ENCODE assay signal across 13 cellular contexts in the genomic region with DNA sequence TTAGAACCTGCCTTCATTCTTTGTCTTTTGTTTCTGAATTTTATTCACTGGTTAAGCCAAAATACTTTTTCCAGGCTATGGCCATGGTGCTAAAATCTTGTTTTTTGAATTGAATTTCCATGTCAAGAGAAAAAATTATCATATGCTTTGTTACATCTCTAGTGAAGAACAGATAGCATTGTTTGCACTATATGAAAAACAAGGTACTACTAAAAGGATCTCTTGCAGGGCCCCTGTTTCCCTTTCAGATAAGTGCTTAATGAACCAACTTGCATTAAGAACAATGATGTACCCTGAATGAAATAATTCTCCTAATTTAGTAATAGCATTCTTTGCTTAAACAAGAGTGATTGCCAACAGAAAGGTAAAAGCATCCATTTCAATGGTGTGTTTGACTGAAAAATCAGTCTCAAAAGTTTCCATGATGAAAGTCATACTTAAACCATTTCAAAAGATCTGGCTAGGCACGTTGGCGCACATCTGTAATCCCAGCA. TPM values are rescaled to one million over a fixed set of nuclear protein-coding genes. Genes with fewer than 3 reads are reported as not detected.
DNase-seq lines count a peak whose midpoint lies in the region; ATAC-seq and TF ChIP-seq lines count a peak whose summit lies in the region.
"Had no signal": no experiment of that assay in that cellular context is flagged by ENCODE, and none has a peak within 500 bp of the region (broad histone marks: within the 10 kb centered on the region; RNA-seq: fewer than 3 reads in every experiment).

No MANE protein-coding gene starts in this region.

- no peaks in the 10 kb centered on the region for H3K9me2 ChIP-seq in SK-N-SH

- H3K9ac ChIP-seq in SK-N-SH: no peak overlapping the region
- H3K9ac ChIP-seq in skeletal muscle satellite cell (ENCODE audit: low read depth, low read length): peak overlapping the region; percentile 72

- TF ChIP-seq EP300 in SK-N-SH (IDR thresholded peaks at IDR 0.05; ENCODE audit: borderline replicate concordance in 1 of 2, low read depth in 1 of 2, low read length in 1 of 2) (no peak), gastroesophageal sphincter (IDR thresholded peaks at IDR 0.05) (no peak), suprapubic skin (IDR thresholded peaks at IDR 0.05) (no peak)

- peaks cover 74% of the 10 kb centered on the region for H3K79me2 ChIP-seq in SK-N-SH (ENCODE audit: insufficient read depth)

- H3K4me3 ChIP-seq in SK-N-SH (ENCODE audit: low read depth in 2 of 2, low read length in 1 of 2): no peak overlapping the region
- H3K4me3 ChIP-seq in SJCRH30: no peak overlapping the region
- no peak overlapping the region for H3K4me3 ChIP-seq in gastroesophageal sphincter
- H3K4me3 ChIP-seq in skeletal muscle satellite cell (ENCODE audit: low read length): no peak overlapping the region
- H3K4me3 ChIP-seq in suprapubic skin: no peak overlapping the region
- H3K4me3 ChIP-seq: left lung had no signal

- no peak overlapping the region for H2AFZ ChIP-seq in SK-N-SH (ENCODE audit: low read depth)

- 100% methylated on average over 2 of the region's 2 CpGs for WGBS in SK-N-SH (ENCODE audit: low lambda C conversion rate)
- WGBS in gastroesophageal sphincter (ENCODE audit: low coverage in 1 of 2), 2 donors: 73 to 94% methylated on average over 2 of the region's 2 CpGs
- 96% methylated on average over 2 of the region's 2 CpGs for WGBS in suprapubic skin

- no peak for TF ChIP-seq CTCF in SK-N-SH (IDR thresholded peaks at IDR 0.05)
- TF ChIP-seq CTCF in gastroesophageal sphincter (IDR thresholded peaks at IDR 0.05): no peak
- TF ChIP-seq CTCF in suprapubic skin (IDR thresholded peaks at IDR 0.05): no peak

- H3K4me2 ChIP-seq in SK-N-SH: no peak overlapping the region
- no peak overlapping the region for H3K4me2 ChIP-seq in skeletal muscle satellite cell (ENCODE audit: low read length)

- H3F3A ChIP-seq in SK-N-SH (replicated peaks; ENCODE audit: insufficient read depth): peaks cover 64% of the 10 kb centered on the region

- H4K20me1 ChIP-seq in SK-N-SH (ENCODE audit: insufficient read depth): peaks cover 2% of the 10 kb centered on the region

- DNase-seq in SK-N-SH (no peak), SJCRH30 (no peak), suprapubic skin (ENCODE audit: low spot score in 2 of 2) (no peak), dermis blood vessel endothelial cell (no peak)
- DNase-seq: DMS79; left lung; NCI-H510A; stimulated activated CD8-positive, alpha-beta memory T cell treated with anti-CD3 and anti-CD28 coated beads, Interleukin-4, amount 100 ng/mL, for 48 hours had no signal

- H3K27me3 ChIP-seq in SK-N-SH (ENCODE audit: insufficient read depth) (no peaks in the 10 kb centered on the region), SJCRH30 (no peaks in the 10 kb centered on the region), gastroesophageal sphincter (no peaks in the 10 kb centered on the region), skeletal muscle satellite cell (ENCODE audit: control insufficient read depth, insufficient read depth, low read length) (no peaks in the 10 kb centered on the region), suprapubic skin (no peaks in the 10 kb centered on the region)
- H3K27me3 ChIP-seq: left lung had no signal

- H3K36me3 ChIP-seq in SK-N-SH (replicated peaks in 1 of 2; ENCODE audit: control insufficient read depth in 1 of 2, insufficient read depth in 2 of 2, low read length in 1 of 2): peaks cover 55 to 65% of the 10 kb centered on the region in 2 experiments
- H3K36me3 ChIP-seq in SJCRH30: peaks cover 54% of the 10 kb centered on the region
- peaks cover 7 to 60% of the 10 kb centered on the region in 2 donors for H3K36me3 ChIP-seq in gastroesophageal sphincter
- peaks cover 68% of the 10 kb centered on the region for H3K36me3 ChIP-seq in skeletal muscle satellite cell (ENCODE audit: insufficient read depth, low read length)
- H3K36me3 ChIP-seq in suprapubic skin: peaks cover 55% of the 10 kb centered on the region

- ATAC-seq in SK-N-SH treated with all-trans-retinoic acid at 6 μM for 48 hours (no peak), gastroesophageal sphincter (no peak), GM21723 (IDR thresholded peaks at IDR 0.05; ENCODE audit: unreplicated experiment) (no peak)
- ATAC-seq: left lung had no signal

- no peak for TF ChIP-seq POLR2A in gastroesophageal sphincter (IDR thresholded peaks at IDR 0.05)
- no peak for TF ChIP-seq POLR2A in suprapubic skin (IDR thresholded peaks at IDR 0.05)

- H3K4me1 ChIP-seq in SK-N-SH (ENCODE audit: control insufficient read depth in 1 of 2, insufficient read depth in 2 of 2, low read depth in 1 of 2, low read length in 1 of 2) (peaks cover 4 to 22% of the 10 kb centered on the region in 2 experiments; a peak in 3 of 4 replicates), SJCRH30 (peaks cover 29% of the 10 kb centered on the region), gastroesophageal sphincter (peaks cover 8 to 63% (median 17%) of the 10 kb centered on the region in 3 donors), skeletal muscle satellite cell (ENCODE audit: control insufficient read depth, insufficient read depth, low read length) (peaks cover 56% of the 10 kb centered on the region), suprapubic skin (peaks cover 19% of the 10 kb centered on the region)

- CTCF ChIA-PET in SK-N-SH (lab: Yijun Ruan, JAX): interaction anchor here (3.2 kb wide), 1 partner anchor 11 kb away, joined by 11 read pairs; no protein-coding TSS in a partner anchor

- no peaks in the 10 kb centered on the region for H3K9me3 ChIP-seq in SK-N-SH
- H3K9me3 ChIP-seq in SJCRH30 (replicated peaks): no peaks in the 10 kb centered on the region
- H3K9me3 ChIP-seq in gastroesophageal sphincter: no peaks in the 10 kb centered on the region
- H3K9me3 ChIP-seq in skeletal muscle satellite cell (replicated peaks; ENCODE audit: low read length): no peaks in the 10 kb centered on the region
- H3K9me3 ChIP-seq in suprapubic skin: no peaks in the 10 kb centered on the region
- H3K9me3 ChIP-seq: left lung had no signal

- H3K27ac ChIP-seq in SK-N-SH (ENCODE audit: low read depth in 2 of 2, low read length in 1 of 2): peak overlapping the region in 1 of 2 experiments; percentile 39; a peak in 1 of 4 replicates
- peak overlapping the region; percentile 78 for H3K27ac ChIP-seq in SJCRH30
- H3K27ac ChIP-seq in gastroesophageal sphincter: peak overlapping the region; percentile 78 to 95 (median 85)
- H3K27ac ChIP-seq in suprapubic skin: no peak overlapping the region

- TF ChIP-seq RAD21 in SK-N-SH (IDR thresholded peaks at IDR 0.05; ENCODE audit: low read length): no peak

- POLR2A ChIA-PET in SK-N-SH (lab: Yijun Ruan, JAX): no interaction called here

TF ChIP-seq in SK-N-SH treated with all-trans-retinoic acid at 6 μM for 48 hours, 23 proteins besides CTCF, POLR2A, EP300 and RAD21 (continues in another document):
- TF ChIP-seq ZC3H10 (CRISPR knock-in tag; IDR thresholded peaks at IDR 0.05): 0 out of 2 replicates have a peak, but pooled peaks have one; percentile 1

TF ChIP-seq in SK-N-SH, 30 proteins besides CTCF, POLR2A, EP300 and RAD21:
- TF ChIP-seq NRF1 (IDR thresholded peaks at IDR 0.05; ENCODE audit: low read depth, low read length) (no peak), CHD2 (IDR thresholded peaks at IDR 0.05; ENCODE audit: low read length, partially characterized antibody) (no peak)

RNA-seq across cellular contexts. Expression of a gene that starts 4.3 kb away (rescaled TPM):
- 555 and 645 TPM in 2 replicates for polyA plus RNA-seq in SK-N-SH (2012; rRNA removed)
- 727 and 733 TPM in 2 replicates for polyA plus RNA-seq in SK-N-SH (2012; cell fraction: cytosol; rRNA removed)
- polyA plus RNA-seq in SK-N-SH (2012; cell fraction: nucleus; rRNA removed): 166 and 313 TPM in 2 replicates
- 106 and 118 TPM in 2 replicates for total RNA-seq in SJCRH30 (2014; rRNA removed; shearing (Covaris generic))
- total RNA-seq in gastroesophageal sphincter (100 to 1,000 TPM; 148 to 354 (median 233) TPM), suprapubic skin (100 to 1,000 TPM; 182 to 333 (median 295) TPM), dermis blood vessel endothelial cell (607 and 828 TPM in 2 replicates)
- 294 and 299 TPM in 2 replicates for total RNA-seq in skeletal muscle satellite cell (2012; rRNA removed)

RNA-seq across cellular contexts. Expression of a gene that starts 10.1 kb away (rescaled TPM):
- polyA plus RNA-seq in SK-N-SH (2012; rRNA removed): 448 and 565 TPM in 2 replicates
- polyA plus RNA-seq in SK-N-SH (2012; cell fraction: cytosol; rRNA removed): 686 and 851 TPM in 2 replicates
- 145 and 283 TPM in 2 replicates for polyA plus RNA-seq in SK-N-SH (2012; cell fraction: nucleus; rRNA removed)
- total RNA-seq in SJCRH30 (2014; rRNA removed; shearing (Covaris generic)): 207 and 234 TPM in 2 replicates
- total RNA-seq in gastroesophageal sphincter (100 to 1,000 TPM; 193 to 582 (median 307) TPM), suprapubic skin (100 to 1,000 TPM; 190 to 259 (median 242) TPM), dermis blood vessel endothelial cell (781 and 1,396 TPM in 2 replicates)
- total RNA-seq in skeletal muscle satellite cell (2012; rRNA removed): 426 and 583 TPM in 2 replicates

RNA-seq across cellular contexts. Expression of a gene that starts 37.9 kb away (rescaled TPM):
- polyA plus RNA-seq in SK-N-SH (2012; rRNA removed): 0.07 and 0.08 TPM in 2 replicates
- polyA plus RNA-seq in SK-N-SH (2012; cell fraction: cytosol; rRNA removed): 0.13 and 0.18 TPM in 2 replicates
- polyA plus RNA-seq in SK-N-SH (2012; cell fraction: nucleus; rRNA removed): 0.20 and 0.21 TPM in 2 replicates
- 0.06 and 0.23 TPM in 2 replicates for total RNA-seq in SJCRH30 (2014; rRNA removed; shearing (Covaris generic))
- total RNA-seq in gastroesophageal sphincter (10 to 100 TPM; 14.8 to 37.6 (median 24.6) TPM), suprapubic skin (1 to 10 TPM in 3 of 4 donors, under 1 TPM in 1; 0.99 to 2.1 (median 1.6) TPM), dermis blood vessel endothelial cell (2.2 and 2.7 TPM in 2 replicates)
- 0.51 and 0.87 TPM in 2 replicates for total RNA-seq in skeletal muscle satellite cell (2012; rRNA removed)
- total RNA-seq: A172 had no signal
